21 cellular contexts compared by ENCODE assay signal in genomic region chr3:126896941-126897340, GRCh38.
DNase-seq lines count a peak whose midpoint lies in the region; ATAC-seq and TF ChIP-seq lines count a peak whose summit lies in the region.
"Had no signal": no experiment of that assay in that cellular context is flagged by ENCODE, and none has a peak within 500 bp of the region (broad histone marks: within the 10 kb centered on the region; RNA-seq: fewer than 3 reads in every experiment).

No MANE protein-coding gene starts in this region.

- H3K36me3 ChIP-seq in osteoblast (ENCODE audit: insufficient read depth, low read length), result no peaks in the 10 kb centered on the region
- H3K36me3 ChIP-seq: BLaER1 had no signal

- ATAC-seq in right cardiac atrium, result no peak
- no peak for ATAC-seq in HG02623 (IDR thresholded peaks at IDR 0.05; ENCODE audit: unreplicated experiment)
- no peak for ATAC-seq in HG02759 (IDR thresholded peaks at IDR 0.05; ENCODE audit: unreplicated experiment)
- ATAC-seq: GM12878, GM23338, HCT116 had no signal

- no peaks in the 10 kb centered on the region for H3K27me3 ChIP-seq in right cardiac atrium (ENCODE audit: control insufficient read depth, insufficient read depth)
- no peaks in the 10 kb centered on the region for H3K27me3 ChIP-seq in osteoblast (ENCODE audit: insufficient read depth, low read length)
- H3K27me3 ChIP-seq: BLaER1 had no signal

- no peaks in the 10 kb centered on the region for H3K4me1 ChIP-seq in right cardiac atrium (ENCODE audit: control insufficient read depth, insufficient read depth, low read length)
- H3K4me1 ChIP-seq in osteoblast (ENCODE audit: insufficient read depth, low read length), result peaks cover 18% of the 10 kb centered on the region

- no peak overlapping the region for H3K27ac ChIP-seq in right cardiac atrium (ENCODE audit: low read length)
- H3K27ac ChIP-seq in osteoblast (ENCODE audit: low read depth, low read length), result no peak overlapping the region
- H3K27ac ChIP-seq: 22Rv1, BLaER1, C4-2B had no signal

- H3K79me2 ChIP-seq in osteoblast (ENCODE audit: insufficient read depth, low read length), result no peaks in the 10 kb centered on the region

- H4K20me1 ChIP-seq in osteoblast (ENCODE audit: insufficient read depth, low read length), result no peaks in the 10 kb centered on the region

- intact Hi-C loops in cardiac septum (cut with DNase I) (no loop called here), right cardiac atrium (cut with DNase I) (no loop called here)

- TF ChIP-seq CTCF in osteoblast (IDR thresholded peaks at IDR 0.05; ENCODE audit: extremely low read depth, low read depth, low read length), result no peak

- H3K4me2 ChIP-seq in osteoblast (ENCODE audit: insufficient read depth, low read length), result no peak overlapping the region
- H3K4me2 ChIP-seq: BLaER1, GM23338 had no signal

- 94% methylated on average over 6 of the region's 6 CpGs for WGBS in right cardiac atrium

- no peak overlapping the region for H2AFZ ChIP-seq in osteoblast (ENCODE audit: low read length)
- H2AFZ ChIP-seq: GM23338 had no signal

- peak; percentile 33 for DNase-seq in cardiac septum (ENCODE audit: low spot score)
- no peak for DNase-seq in right cardiac atrium
- DNase-seq in mesenteric fat pad (ENCODE audit: low spot score), result peak; percentile 18
- DNase-seq in osteoblast (ENCODE audit: insufficient read length, low spot score, missing footprints), result peak; percentile 13
- DNase-seq in RPMI8226, result no peak
- no peak for DNase-seq in foreskin melanocyte
- DNase-seq: CD4-positive, alpha-beta T cell; CD8-positive, alpha-beta memory T cell; DMS 273 treated with DMSO at 0.1 percent for 48 hours; DMS79; EL; GDM1; H9 had no signal

- H3K9me3 ChIP-seq in right cardiac atrium (ENCODE audit: control insufficient read depth, low read length) (no peaks in the 10 kb centered on the region), osteoblast (ENCODE audit: low read depth, low read length) (no peaks in the 10 kb centered on the region)
- H3K9me3 ChIP-seq: BLaER1 had no signal

- no peak overlapping the region for H3K4me3 ChIP-seq in right cardiac atrium (ENCODE audit: low read length)
- no peak overlapping the region for H3K4me3 ChIP-seq in osteoblast (ENCODE audit: insufficient read depth, low read length)
- H3K4me3 ChIP-seq: BLaER1, GM12878, GM23338 had no signal

Comparison
In these comparisons a context has a peak if more than half of its experiments do, and no peak if none do; other contexts are left out.
1. DNase-seq: peak in cardiac septum (single experiment), mesenteric fat pad (single experiment) and osteoblast (single experiment); none in right cardiac atrium (0 of 3), RPMI8226 (single experiment) and foreskin melanocyte (single experiment).